ENCODE assay signal across 20 cellular contexts in genomic region chr13:110450016-110450900, GRCh38.
"Had no signal": no experiment of that assay in that cellular context is flagged by ENCODE, and none has a peak within 500 bp of the region (broad histone marks: within the 10 kb centered on the region; RNA-seq: fewer than 3 reads in every experiment).

No MANE protein-coding gene starts in this region.

- H2AFZ ChIP-seq: parathyroid adenoma had no signal

- H3K27me3 ChIP-seq: dorsolateral prefrontal cortex, upper lobe of right lung had no signal

- H3K36me3 ChIP-seq: neutrophil had no signal

- H3K4me3 ChIP-seq: dorsolateral prefrontal cortex, mucosa of descending colon, upper lobe of right lung had no signal

- H3K4me1 Mint-ChIP-seq: activated T-helper 17 cell treated with anti-CD3 and anti-CD28 coated beads, Interleukin-2, amount 50 U/mL, for 72 hours; immature natural killer cell had no signal

- H3K9ac ChIP-seq: parathyroid adenoma had no signal

- DNase-seq: activated B cell treated with CpG ODN at 0.5 μM for 24 hours; activated CD4-positive, alpha-beta memory T cell treated with anti-CD3 and anti-CD28 coated beads for 36 hours; activated CD4-positive, alpha-beta T cell treated with anti-CD3 and anti-CD28 coated beads for 4 hours; activated naive CD4-positive, alpha-beta T cell; activated naive CD8-positive, alpha-beta T cell treated with anti-CD3 and anti-CD28 coated beads for 36 hours; activated T-cell treated with anti-CD3 and anti-CD28 coated beads, Interleukin-2, amount 50 U/mL, for 1 hour; amniotic stem cell; dorsolateral prefrontal cortex; foreskin melanocyte; immature natural killer cell; left ventricle myocardium superior; mucosa of descending colon; naive B cell; stimulated activated CD4-positive, alpha-beta T cell treated with anti-CD3 and anti-CD28 coated beads, Interleukin-12 subunit alpha, Interleukin-12 subunit beta, amount 100 ng/mL, for 4 hours; stimulated activated CD4-positive, alpha-beta T cell treated with anti-CD3 and anti-CD28 coated beads, Interleukin-2, amount 100 ng/mL, for 24 hours; upper lobe of right lung had no signal

- ATAC-seq: activated T-helper 17 cell treated with anti-CD3 and anti-CD28 coated beads, Interleukin-2, amount 50 U/mL, for 72 hours; left ventricle myocardium superior; mucosa of descending colon had no signal

- H3K4me3 Mint-ChIP-seq: activated B cell treated with CpG ODN at 0.5 μM for 24 hours; activated CD4-positive, alpha-beta memory T cell treated with anti-CD3 and anti-CD28 coated beads for 36 hours; activated naive CD8-positive, alpha-beta T cell treated with anti-CD3 and anti-CD28 coated beads for 36 hours; activated T-helper 17 cell treated with anti-CD3 and anti-CD28 coated beads, Interleukin-2, amount 50 U/mL, for 72 hours; immature natural killer cell; stimulated activated naive CD8-positive, alpha-beta T cell treated with anti-CD3 and anti-CD28 coated beads, Interleukin-15, Interleukin-2, amounts not matched to agents 100 ng/mL and 50 ng/mL, for 24 hours had no signal

- H3K4me1 ChIP-seq: parathyroid adenoma, upper lobe of right lung had no signal

- H3K36me3 Mint-ChIP-seq: activated CD4-positive, alpha-beta memory T cell treated with anti-CD3 and anti-CD28 coated beads for 36 hours; activated naive CD8-positive, alpha-beta T cell treated with anti-CD3 and anti-CD28 coated beads for 36 hours; immature natural killer cell; naive B cell had no signal

- H3K9me3 Mint-ChIP-seq: activated B cell treated with CpG ODN at 0.5 μM for 24 hours; activated CD4-positive, alpha-beta memory T cell treated with anti-CD3 and anti-CD28 coated beads for 36 hours; activated naive CD8-positive, alpha-beta T cell treated with anti-CD3 and anti-CD28 coated beads for 36 hours; activated T-helper 17 cell treated with anti-CD3 and anti-CD28 coated beads, Interleukin-2, amount 50 U/mL, for 72 hours; immature natural killer cell; naive B cell; stimulated activated naive CD8-positive, alpha-beta T cell treated with anti-CD3 and anti-CD28 coated beads, Interleukin-15, Interleukin-2, amounts not matched to agents 100 ng/mL and 50 ng/mL, for 24 hours had no signal

- H3K27ac ChIP-seq: dorsolateral prefrontal cortex, neutrophil, parathyroid adenoma, upper lobe of right lung had no signal

- H3K27ac Mint-ChIP-seq: activated B cell treated with CpG ODN at 0.5 μM for 24 hours; activated CD4-positive, alpha-beta memory T cell treated with anti-CD3 and anti-CD28 coated beads for 36 hours; activated naive CD8-positive, alpha-beta T cell treated with anti-CD3 and anti-CD28 coated beads for 36 hours; activated T-helper 17 cell treated with anti-CD3 and anti-CD28 coated beads, Interleukin-2, amount 50 U/mL, for 72 hours; immature natural killer cell; naive B cell; stimulated activated naive CD8-positive, alpha-beta T cell treated with anti-CD3 and anti-CD28 coated beads, Interleukin-15, Interleukin-2, amounts not matched to agents 100 ng/mL and 50 ng/mL, for 24 hours had no signal

- H3K9me3 ChIP-seq: mucosa of descending colon, neutrophil, upper lobe of right lung had no signal
